ENCODE assay signal across 28 cellular contexts in genomic region chr1:221206076-221206475, GRCh38.
"Had no signal": no experiment of that assay in that cellular context is flagged by ENCODE, and none has a peak within 500 bp of the region (broad histone marks: within the 10 kb centered on the region; RNA-seq: fewer than 3 reads in every experiment).

No MANE protein-coding gene starts in this region.

- H3K36me3 ChIP-seq: ascending aorta, brain microvascular endothelial cell, esophagus squamous epithelium, gastrocnemius medialis, heart left ventricle had no signal

- H3K4me1 ChIP-seq: esophagus squamous epithelium, foreskin keratinocyte had no signal

- H3K27me3 ChIP-seq: ascending aorta, brain microvascular endothelial cell, esophagus squamous epithelium, foreskin keratinocyte, gastrocnemius medialis, heart left ventricle had no signal

- H3K27ac ChIP-seq: ascending aorta, brain microvascular endothelial cell, epithelial cell of prostate, esophagus squamous epithelium, foreskin keratinocyte, gastrocnemius medialis, heart left ventricle had no signal

- H3K4me3 ChIP-seq: ascending aorta, esophagus squamous epithelium, gastrocnemius medialis, heart left ventricle had no signal

- ATAC-seq: activated naive CD4-positive, alpha-beta T cell treated with anti-CD3 and anti-CD28 coated beads, Interleukin-2, amount 50 U/mL, for 72 hours; activated T-cell treated with anti-CD3 and anti-CD28 coated beads, Interleukin-2, amount 50 U/mL, for 72 hours; effector memory CD8-positive, alpha-beta T cell; foreskin keratinocyte; gastrocnemius medialis; heart left ventricle had no signal

- H3K9me3 ChIP-seq: ascending aorta, esophagus squamous epithelium, gastrocnemius medialis had no signal

- DNase-seq: activated CD4-positive, alpha-beta memory T cell treated with anti-CD3 and anti-CD28 coated beads, Interleukin-2, amount 10 ng/mL, durations not matched to agents 7 days and 5 days; activated CD4-positive, alpha-beta T cell treated with anti-CD3 and anti-CD28 coated beads for 1 hour; activated CD4-positive, alpha-beta T cell treated with anti-CD3 and anti-CD28 coated beads for 4 hours; activated CD4-positive, alpha-beta T cell treated with anti-CD3 and anti-CD28 coated beads, Interleukin-2, amount 10 ng/mL, durations not matched to agents 7 days and 5 days; activated CD4-positive, alpha-beta T cell treated with anti-CD3 and anti-CD28 coated beads, Interleukin-2, amount 50 U/mL, for 4 hours; activated CD4-positive, CD25-positive, alpha-beta regulatory T cell; activated CD8-positive, alpha-beta memory T cell treated with anti-CD3 and anti-CD28 coated beads, Interleukin-2, amount 50 U/mL, for 48 hours; activated gamma-delta T cell; activated naive CD4-positive, alpha-beta T cell; activated naive CD4-positive, alpha-beta T cell treated with anti-CD3 and anti-CD28 coated beads, Interleukin-2, amount 10 ng/mL, durations not matched to agents 7 days and 5 days; activated naive CD8-positive, alpha-beta T cell treated with anti-CD3 and anti-CD28 coated beads, Interleukin-2, amount 10 ng/mL, durations not matched to agents 7 days and 5 days; activated T-cell treated with anti-CD3 and anti-CD28 coated beads for 4 hours; activated T-cell treated with anti-CD3 and anti-CD28 coated beads, Interleukin-2, amount 50 U/mL, for 24 hours; activated T-cell treated with anti-CD3 and anti-CD28 coated beads, Interleukin-2, amount 50 U/mL, for 72 hours; brain microvascular endothelial cell; cortex of kidney; dermis blood vessel endothelial cell; effector CD4-positive, alpha-beta T cell; effector memory CD8-positive, alpha-beta T cell; esophagus squamous epithelium; foreskin keratinocyte; gastrocnemius medialis; glutamatergic neuron; heart left ventricle; T-helper 2 cell had no signal
